In genomic region chr12:109716092-109716479, GRCh38 we compare ENCODE assay signal across 8 cellular contexts. TPM values are rescaled to one million over a fixed set of nuclear protein-coding genes. Genes with fewer than 3 reads are reported as not detected.
DNase-seq lines count a peak whose midpoint lies in the region; ATAC-seq and TF ChIP-seq lines count a peak whose summit lies in the region.

No MANE protein-coding gene starts in this region.

- TF ChIP-seq POLR2A in transverse colon (IDR thresholded peaks at IDR 0.05) = no peak

- WGBS in heart right ventricle, 2 donors = 62 to 64% methylated on average over 9 of the region's 9 CpGs
- WGBS in transverse colon (ENCODE audit: low coverage in 1 of 2), 2 donors = 51 to 67% methylated on average over 3 to 9 of the region's 9 CpGs

- H3K36me3 ChIP-seq in heart right ventricle = no peaks in the 10 kb centered on the region
- no peaks in the 10 kb centered on the region for H3K36me3 ChIP-seq in endocrine pancreas (ENCODE audit: control insufficient read depth, insufficient read depth, low read length)
- H3K36me3 ChIP-seq in transverse colon = no peaks in the 10 kb centered on the region

- H3K4me3 ChIP-seq in heart right ventricle (peak overlapping the region in 1 of 10 donors; percentile 1), endocrine pancreas (ENCODE audit: control insufficient read depth, insufficient read depth, low read length) (peak overlapping the region; percentile 44), transverse colon (no peak overlapping the region)

- H3K27ac ChIP-seq in heart right ventricle (peak overlapping the region in 9 of 10 donors; percentile 49 to 85 (median 72)), transverse colon (peak overlapping the region; percentile 8 to 86 (median 33))

- in situ Hi-C loops in transverse colon (cut with MboI; ENCODE audit: low pct_ligation_motif_present in 1 of 4, low pct_unique_long_range_greater_than_20kb in 1 of 4, low sequenced_read_pairs in 3 of 4) = no loop called here

- H3K27ac Mint-ChIP-seq in nephron progenitor cell = peak overlapping the region; percentile 57

- H3K27me3 Mint-ChIP-seq in nephron progenitor cell (ENCODE audit: low read depth, poor library complexity) = peaks cover 36% of the 10 kb centered on the region

- peaks cover 60% of the 10 kb centered on the region for H3K4me1 Mint-ChIP-seq in nephron progenitor cell

- no peaks in the 10 kb centered on the region for H3K36me3 Mint-ChIP-seq in nephron progenitor cell (ENCODE audit: low read depth)

- no peak for DNase-seq in heart right ventricle
- no peak for DNase-seq in left cardiac atrium
- no peak for DNase-seq in nephron progenitor cell
- no peak for DNase-seq in transverse colon
- no peak for DNase-seq in dermis blood vessel endothelial cell
- no peak for DNase-seq in activated CD8-positive, alpha-beta memory T cell treated with anti-CD3 and anti-CD28 coated beads, Interleukin-2, amount 50 U/mL, for 48 hours

- intact Hi-C loops in heart right ventricle (cut with DNase I) (loop anchor here in 6 of 10 donors (5.0 to 10.0 kb wide), 5 partner anchors 56 to 121 kb away; no protein-coding TSS in a partner anchor), left cardiac atrium (cut with DNase I) (loop anchor here (10.0 kb wide), 3 partner anchors 59 to 191 kb away; no protein-coding TSS in a partner anchor), transverse colon (cut with DNase I; ENCODE audit: low total_unique reads) (loop anchor here (5.0 to 10.0 kb wide), 2 partner anchors 59 to 969 kb away; no protein-coding TSS in a partner anchor)

- H3K9me3 Mint-ChIP-seq in nephron progenitor cell = no peaks in the 10 kb centered on the region

- TF ChIP-seq CTCF in heart right ventricle (IDR thresholded peaks at IDR 0.05) = no peak
- no peak for TF ChIP-seq CTCF in nephron progenitor cell (IDR thresholded peaks at IDR 0.05)
- no peak for TF ChIP-seq CTCF in transverse colon (IDR thresholded peaks at IDR 0.05)

- peaks cover 10 to 84% (median 51%) of the 10 kb centered on the region in 9 donors for H3K4me1 ChIP-seq in heart right ventricle
- peaks cover 3% of the 10 kb centered on the region for H3K4me1 ChIP-seq in endocrine pancreas (ENCODE audit: control insufficient read depth, insufficient read depth, low read length)
- peaks cover 8 to 33% (median 22%) of the 10 kb centered on the region in 4 donors for H3K4me1 ChIP-seq in transverse colon

- H3K4me3 Mint-ChIP-seq in nephron progenitor cell = peak overlapping the region; percentile 33

- ATAC-seq in heart right ventricle = no peak
- ATAC-seq in left cardiac atrium = no peak
- ATAC-seq in HG02970 (IDR thresholded peaks at IDR 0.05; ENCODE audit: low FRiP score, unreplicated experiment) = no peak

- H3K27me3 ChIP-seq in heart right ventricle (peaks cover 0 to 70% (median 12%) of the 10 kb centered on the region in 7 donors), endocrine pancreas (ENCODE audit: control insufficient read depth, insufficient read depth, low read length) (no peaks in the 10 kb centered on the region), transverse colon (peaks cover 10% of the 10 kb centered on the region)

- H3K9me3 ChIP-seq in heart right ventricle (no peaks in the 10 kb centered on the region), endocrine pancreas (ENCODE audit: control insufficient read depth, low read length) (no peaks in the 10 kb centered on the region), transverse colon (no peaks in the 10 kb centered on the region)

- H3K9ac ChIP-seq in endocrine pancreas (ENCODE audit: control insufficient read depth, insufficient read depth, low read length) = peak overlapping the region; percentile 66

- no peak for TF ChIP-seq EP300 in transverse colon (IDR thresholded peaks at IDR 0.05; ENCODE audit: low read depth)

RNA-seq across cellular contexts. Expression of gene FAM222A, which starts 2.5 kb away (rescaled TPM):
- 10 to 100 TPM in 5 of 10 donors, 1 to 10 TPM in 5; 3.4 to 26.0 (median 8.6) TPM for total RNA-seq in heart right ventricle
- 1 to 10 TPM; 2.7 to 6.2 TPM for polyA plus RNA-seq in heart right ventricle
- 10 to 100 TPM; 14.5 to 21.8 TPM for total RNA-seq in left cardiac atrium
- 1 to 10 TPM; 1.4 to 3.0 (median 1.8) TPM for total RNA-seq in transverse colon
- 0.17 and 0.65 TPM in 2 replicates for total RNA-seq in dermis blood vessel endothelial cell
